ENCODE assay signal across 15 cellular contexts in genomic region chr5:88144219-88145040, GRCh38.
DNase-seq lines count a peak whose midpoint lies in the region; ATAC-seq, FAIRE-seq and TF ChIP-seq lines count a peak whose summit lies in the region.
"Had no signal": no experiment of that assay in that cellular context is flagged by ENCODE, and none has a peak within 500 bp of the region (broad histone marks: within the 10 kb centered on the region; RNA-seq: fewer than 3 reads in every experiment).

No MANE protein-coding gene starts in this region.

- H3K4me3 ChIP-seq in astrocyte (ENCODE audit: insufficient read depth, low read depth, low read length) (peak overlapping the region; percentile 70), subcutaneous abdominal adipose tissue (ENCODE audit: low read depth in 1 of 5, low read length in 5 of 5) (peak overlapping the region in 4 of 5 donors; percentile 9 to 68 (median 54))
- H3K4me3 ChIP-seq: body of pancreas, PC-9 had no signal

- peaks cover 29% of the 10 kb centered on the region for H3K4me1 ChIP-seq in astrocyte (ENCODE audit: insufficient read depth, low read length)
- peaks cover 5 to 53% (median 49%) of the 10 kb centered on the region in 5 donors for H3K4me1 ChIP-seq in subcutaneous abdominal adipose tissue (ENCODE audit: control insufficient read depth in 5 of 5, insufficient read depth in 5 of 5, low read length in 5 of 5)

- H3K27ac ChIP-seq in astrocyte (ENCODE audit: low read depth, low read length), result no peak overlapping the region
- no peak overlapping the region for H3K27ac ChIP-seq in subcutaneous abdominal adipose tissue (ENCODE audit: low read depth, low read length)
- H3K27ac ChIP-seq: body of pancreas, PC-9 had no signal

- H3K79me2 ChIP-seq in astrocyte (ENCODE audit: insufficient read depth, low read length), result no peaks in the 10 kb centered on the region

- no peak for ATAC-seq in HG03521 (IDR thresholded peaks at IDR 0.05; ENCODE audit: unreplicated experiment)
- ATAC-seq in GM18907 (IDR thresholded peaks at IDR 0.05; ENCODE audit: unreplicated experiment), result no peak
- ATAC-seq: body of pancreas had no signal

- no peaks in the 10 kb centered on the region for H3K36me3 Mint-ChIP-seq in astrocyte (ENCODE audit: low read depth, unreplicated experiment)
- H3K36me3 Mint-ChIP-seq in T-helper 2 cell treated with Interferon-gamma antibody and Interleukin-4, amounts not matched to agents 5 μg/mL and 100 μg/mL, for 36 hours (ENCODE audit: low read depth), result no peaks in the 10 kb centered on the region

- H3K9me3 ChIP-seq in astrocyte (ENCODE audit: insufficient read depth, low read depth, low read length) (no peaks in the 10 kb centered on the region), subcutaneous abdominal adipose tissue (ENCODE audit: control insufficient read depth in 5 of 5, low read length in 5 of 5) (peaks cover 0 to 2% (median 0%) of the 10 kb centered on the region in 5 donors)
- H3K9me3 ChIP-seq: body of pancreas had no signal

- H2AFZ ChIP-seq in astrocyte (ENCODE audit: low read depth, low read length), result peak overlapping the region; percentile 75
- H2AFZ ChIP-seq: PC-9 had no signal

- H3K27me3 Mint-ChIP-seq in astrocyte (ENCODE audit: low read depth, unreplicated experiment), result peaks cover 8% of the 10 kb centered on the region
- peaks cover 31% of the 10 kb centered on the region for H3K27me3 Mint-ChIP-seq in T-helper 2 cell treated with Interferon-gamma antibody and Interleukin-4, amounts not matched to agents 5 μg/mL and 100 μg/mL, for 36 hours (ENCODE audit: low read depth)

- H4K20me1 ChIP-seq in astrocyte (ENCODE audit: insufficient read depth, low read length), result no peaks in the 10 kb centered on the region

- TF ChIP-seq CTCF in astrocyte (IDR thresholded peaks at IDR 0.05; ENCODE audit: insufficient read depth, low read depth, low read length), result no peak

- H3K27me3 ChIP-seq in astrocyte (ENCODE audit: insufficient read depth, low read length) (peaks cover 6% of the 10 kb centered on the region), subcutaneous abdominal adipose tissue (ENCODE audit: control insufficient read depth in 5 of 5, insufficient read depth in 4 of 5, low read length in 5 of 5) (peaks cover 19 to 42% (median 36%) of the 10 kb centered on the region in 5 donors)

- no peaks in the 10 kb centered on the region for H3K36me3 ChIP-seq in astrocyte (ENCODE audit: insufficient read depth, low read length)
- H3K36me3 ChIP-seq in subcutaneous abdominal adipose tissue (ENCODE audit: control insufficient read depth in 5 of 5, insufficient read depth in 5 of 5, low read length in 5 of 5), result no peaks in the 10 kb centered on the region

- H3K9me3 Mint-ChIP-seq in astrocyte (ENCODE audit: unreplicated experiment), result peaks cover 3% of the 10 kb centered on the region
- H3K9me3 Mint-ChIP-seq in T-helper 2 cell treated with Interferon-gamma antibody and Interleukin-4, amounts not matched to agents 5 μg/mL and 100 μg/mL, for 36 hours, result no peaks in the 10 kb centered on the region
- H3K9me3 Mint-ChIP-seq: activated B cell treated with CpG ODN at 0.5 μM for 24 hours had no signal

- peak; percentile 7 for DNase-seq in activated CD4-positive, alpha-beta T cell treated with anti-CD3 and anti-CD28 coated beads for 48 hours
- DNase-seq in activated CD4-positive, alpha-beta T cell treated with anti-CD3 and anti-CD28 coated beads for 4 hours, result no peak
- peak; percentile 16 for DNase-seq in astrocyte (ENCODE audit: low read depth)
- DNase-seq in left kidney (ENCODE audit: low read depth, low spot score), result peak; percentile 8
- no peak for DNase-seq in T-helper 2 cell treated with Interferon-gamma antibody and Interleukin-4, amounts not matched to agents 5 μg/mL and 100 μg/mL, for 36 hours (ENCODE audit: low spot score)
- DNase-seq: activated B cell treated with CpG ODN at 0.5 μM for 24 hours; body of pancreas; NCI-H2029; PC-9; stimulated activated CD4-positive, alpha-beta T cell treated with anti-CD3 and anti-CD28 coated beads, Interleukin-1b, Interleukin-23, amount 100 ng/mL, for 48 hours had no signal

- peak overlapping the region; percentile 93 for H3K4me2 ChIP-seq in astrocyte (ENCODE audit: low read length)
- H3K4me2 ChIP-seq: PC-9 had no signal

- FAIRE-seq in astrocyte (lab: Jason Lieb, UNC), result no peak
- FAIRE-seq: G401.6, HTR-8/SVneo had no signal

- no peak overlapping the region for H3K27ac Mint-ChIP-seq in astrocyte (ENCODE audit: unreplicated experiment)
- no peak overlapping the region for H3K27ac Mint-ChIP-seq in T-helper 2 cell treated with Interferon-gamma antibody and Interleukin-4, amounts not matched to agents 5 μg/mL and 100 μg/mL, for 36 hours
- H3K27ac Mint-ChIP-seq: activated B cell treated with CpG ODN at 0.5 μM for 24 hours had no signal

- H3K9ac ChIP-seq in astrocyte (ENCODE audit: low read length), result peak overlapping the region; percentile 77
- H3K9ac ChIP-seq in subcutaneous abdominal adipose tissue (ENCODE audit: low read length in 5 of 5), result no peak overlapping the region

- no peaks in the 10 kb centered on the region for H3K4me1 Mint-ChIP-seq in astrocyte (ENCODE audit: low read depth, unreplicated experiment)
- H3K4me1 Mint-ChIP-seq in T-helper 2 cell treated with Interferon-gamma antibody and Interleukin-4, amounts not matched to agents 5 μg/mL and 100 μg/mL, for 36 hours (ENCODE audit: low read depth), result peaks cover 11% of the 10 kb centered on the region

- H3K4me3 Mint-ChIP-seq in astrocyte (ENCODE audit: unreplicated experiment), result no peak overlapping the region
- no peak overlapping the region for H3K4me3 Mint-ChIP-seq in T-helper 2 cell treated with Interferon-gamma antibody and Interleukin-4, amounts not matched to agents 5 μg/mL and 100 μg/mL, for 36 hours

Comparison
In these comparisons a context has a peak if more than half of its experiments do, and no peak if none do; other contexts are left out.
1. DNase-seq: peak in activated CD4-positive, alpha-beta T cell treated with anti-CD3 and anti-CD28 coated beads for 48 hours (single experiment), astrocyte (single experiment) and left kidney (single experiment); none in activated CD4-positive, alpha-beta T cell treated with anti-CD3 and anti-CD28 coated beads for 4 hours (0 of 2) and T-helper 2 cell treated with Interferon-gamma antibody and Interleukin-4, amounts not matched to agents 5 μg/mL and 100 μg/mL, for 36 hours (single experiment).